ENCODE assay signal across 1 cellular context in genomic region chr7:23679898-23680416, GRCh38.
TF ChIP-seq lines count a peak whose summit lies in the region.

A gene with protein sequence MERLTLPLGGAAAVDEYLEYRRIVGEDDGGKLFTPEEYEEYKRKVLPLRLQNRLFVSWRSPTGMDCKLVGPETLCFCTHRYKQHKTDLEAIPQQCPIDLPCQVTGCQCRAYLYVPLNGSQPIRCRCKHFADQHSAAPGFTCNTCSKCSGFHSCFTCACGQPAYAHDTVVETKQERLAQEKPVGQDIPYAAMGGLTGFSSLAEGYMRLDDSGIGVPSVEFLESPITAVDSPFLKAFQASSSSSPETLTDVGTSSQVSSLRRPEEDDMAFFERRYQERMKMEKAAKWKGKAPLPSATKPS (plus strand): TSS chr7:23680199. CDS start chr7:23680219, 20 bp downstream.

TF ChIP-seq in GM23338, 12 proteins besides CTCF, POLR2A, EP300 and RAD21 (continued from another document):
- TF ChIP-seq ZNF462 (CRISPR knock-in tag; IDR thresholded peaks at IDR 0.05) (no peak), JUNB (IDR thresholded peaks at IDR 0.05; ENCODE audit: unreplicated experiment) (no peak), STAT1 (IDR thresholded peaks at IDR 0.05; ENCODE audit: unreplicated experiment) (no peak), EZH2phosphoT487 (IDR thresholded peaks at IDR 0.05; ENCODE audit: unreplicated experiment) (no peak)
